24 cellular contexts compared by ENCODE assay signal in the genomic region with DNA sequence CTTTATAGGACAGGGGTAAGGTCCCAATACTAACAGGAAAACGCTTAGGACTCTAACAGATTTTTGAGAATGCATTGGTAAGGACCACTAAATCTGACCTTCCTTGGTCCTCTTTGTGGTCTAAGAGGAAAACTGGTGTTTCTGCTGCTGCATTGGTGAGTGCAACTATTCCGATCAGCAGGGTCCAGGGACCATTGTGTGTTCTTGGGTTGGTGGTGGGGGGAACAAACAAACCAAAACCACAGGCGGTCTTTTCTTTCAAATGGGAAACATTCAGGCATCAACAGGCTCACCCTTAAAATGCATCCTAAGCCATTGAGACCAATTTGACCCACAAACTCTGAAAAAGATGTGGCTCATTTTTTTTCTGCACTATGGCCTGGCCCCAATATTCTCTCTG. TPM values are rescaled to one million over a fixed set of nuclear protein-coding genes. Genes with fewer than 3 reads are reported as not detected.
"Had no signal": no experiment of that assay in that cellular context is flagged by ENCODE, and none has a peak within 500 bp of the region (broad histone marks: within the 10 kb centered on the region; RNA-seq: fewer than 3 reads in every experiment).

No MANE protein-coding gene starts in this region.

- H2AFZ ChIP-seq: PC-9 had no signal

- H3K27ac ChIP-seq: brain microvascular endothelial cell, cardiac muscle cell, PC-9 had no signal

- H3K4me3 ChIP-seq: cardiac muscle cell, PC-9 had no signal

- H3K36me3 Mint-ChIP-seq: activated CD8-positive, alpha-beta memory T cell treated with anti-CD3 and anti-CD28 coated beads, Interleukin-2, amount 10 ng/mL, durations not matched to agents 7 days and 5 days; activated naive CD4-positive, alpha-beta T cell treated with anti-CD3 and anti-CD28 coated beads, Interleukin-2, amount 10 ng/mL, durations not matched to agents 7 days and 5 days; activated naive CD8-positive, alpha-beta T cell treated with anti-CD3 and anti-CD28 coated beads for 36 hours had no signal

- ATAC-seq: activated CD8-positive, alpha-beta memory T cell treated with anti-CD3 and anti-CD28 coated beads, Interleukin-2, amount 10 ng/mL, durations not matched to agents 7 days and 5 days had no signal

- DNase-seq: activated CD4-positive, alpha-beta T cell treated with anti-CD3 and anti-CD28 coated beads for 48 hours; activated CD4-positive, alpha-beta T cell treated with anti-CD3 and anti-CD28 coated beads, Interleukin-2, amount 50 U/mL, for 4 hours; activated CD4-positive, CD25-positive, alpha-beta regulatory T cell treated with anti-CD3 and anti-CD28 coated beads, Interleukin-2, amount 50 U/mL, for 72 hours; activated CD8-positive, alpha-beta memory T cell treated with anti-CD3 and anti-CD28 coated beads, Interleukin-2, amount 10 ng/mL, durations not matched to agents 7 days and 5 days; activated effector memory CD4-positive, alpha-beta T cell treated with anti-CD3 and anti-CD28 coated beads, Interleukin-2, amount 50 U/mL, for 16 hours; activated naive CD4-positive, alpha-beta T cell treated with anti-CD3 and anti-CD28 coated beads, Interleukin-2, amount 10 ng/mL, durations not matched to agents 7 days and 5 days; activated naive CD8-positive, alpha-beta T cell treated with anti-CD3 and anti-CD28 coated beads for 36 hours; activated T-cell treated with anti-CD3 and anti-CD28 coated beads, Interleukin-2, amount 50 U/mL, for 24 hours; brain microvascular endothelial cell; KG1; NCI-H1048; NCI-H146; NCI-H187 treated with DMSO at 0.1 percent for 48 hours; NCI-H2081 treated with DMSO at 0.1 percent for 48 hours; NCI-H446; NCI-H524; PC-9; SHP77 treated with DMSO at 0.1 percent for 48 hours had no signal

- H3K27me3 Mint-ChIP-seq: activated naive CD4-positive, alpha-beta T cell treated with anti-CD3 and anti-CD28 coated beads, Interleukin-2, amount 10 ng/mL, durations not matched to agents 7 days and 5 days; activated naive CD8-positive, alpha-beta T cell treated with anti-CD3 and anti-CD28 coated beads for 36 hours had no signal

- H3K4me1 Mint-ChIP-seq: activated CD8-positive, alpha-beta memory T cell treated with anti-CD3 and anti-CD28 coated beads, Interleukin-2, amount 10 ng/mL, durations not matched to agents 7 days and 5 days; activated naive CD4-positive, alpha-beta T cell treated with anti-CD3 and anti-CD28 coated beads, Interleukin-2, amount 10 ng/mL, durations not matched to agents 7 days and 5 days; activated naive CD8-positive, alpha-beta T cell treated with anti-CD3 and anti-CD28 coated beads for 36 hours had no signal

- H3K36me3 ChIP-seq: brain microvascular endothelial cell, cardiac muscle cell had no signal

- H3K4me2 ChIP-seq: PC-9 had no signal

- H3K27ac Mint-ChIP-seq: activated CD8-positive, alpha-beta memory T cell treated with anti-CD3 and anti-CD28 coated beads, Interleukin-2, amount 10 ng/mL, durations not matched to agents 7 days and 5 days; activated naive CD4-positive, alpha-beta T cell treated with anti-CD3 and anti-CD28 coated beads, Interleukin-2, amount 10 ng/mL, durations not matched to agents 7 days and 5 days; activated naive CD8-positive, alpha-beta T cell treated with anti-CD3 and anti-CD28 coated beads for 36 hours; activated T-cell treated with anti-CD3 and anti-CD28 coated beads, Interleukin-2, amount 50 U/mL, for 24 hours; T-helper 1 cell treated with Interleukin-12 subunit alpha and Interleukin-12 subunit beta and Interleukin-4 antibody, amounts not matched to agents 30 μg/mL and 1 μg/mL, for 36 hours had no signal

- H3K27me3 ChIP-seq: brain microvascular endothelial cell, cardiac muscle cell had no signal

- H3K4me3 Mint-ChIP-seq: activated CD8-positive, alpha-beta memory T cell treated with anti-CD3 and anti-CD28 coated beads, Interleukin-2, amount 10 ng/mL, durations not matched to agents 7 days and 5 days; activated naive CD4-positive, alpha-beta T cell treated with anti-CD3 and anti-CD28 coated beads, Interleukin-2, amount 10 ng/mL, durations not matched to agents 7 days and 5 days; activated naive CD8-positive, alpha-beta T cell treated with anti-CD3 and anti-CD28 coated beads for 36 hours; activated T-cell treated with anti-CD3 and anti-CD28 coated beads, Interleukin-2, amount 50 U/mL, for 24 hours; T-helper 1 cell treated with Interleukin-12 subunit alpha and Interleukin-12 subunit beta and Interleukin-4 antibody, amounts not matched to agents 30 μg/mL and 1 μg/mL, for 36 hours had no signal

- H3K9me3 Mint-ChIP-seq: activated naive CD4-positive, alpha-beta T cell treated with anti-CD3 and anti-CD28 coated beads, Interleukin-2, amount 10 ng/mL, durations not matched to agents 7 days and 5 days; activated naive CD8-positive, alpha-beta T cell treated with anti-CD3 and anti-CD28 coated beads for 36 hours; activated T-cell treated with anti-CD3 and anti-CD28 coated beads, Interleukin-2, amount 50 U/mL, for 24 hours; T-helper 1 cell treated with Interleukin-12 subunit alpha and Interleukin-12 subunit beta and Interleukin-4 antibody, amounts not matched to agents 30 μg/mL and 1 μg/mL, for 36 hours had no signal

RNA-seq across cellular contexts. Expression of gene EPYC, which starts 20.7 kb away (rescaled TPM):
- total RNA-seq: activated CD8-positive, alpha-beta memory T cell treated with anti-CD3 and anti-CD28 coated beads, Interleukin-2, amount 10 ng/mL, durations not matched to agents 7 days and 5 days; activated naive CD8-positive, alpha-beta T cell treated with anti-CD3 and anti-CD28 coated beads for 36 hours; cardiac muscle cell; LHCN-M2; PC-9 had no signal
- polyA plus RNA-seq: cardiac muscle cell had no signal

RNA-seq across cellular contexts. Expression of gene CCER1, which starts 29.1 kb away (rescaled TPM):
- total RNA-seq: activated CD8-positive, alpha-beta memory T cell treated with anti-CD3 and anti-CD28 coated beads, Interleukin-2, amount 10 ng/mL, durations not matched to agents 7 days and 5 days; activated naive CD8-positive, alpha-beta T cell treated with anti-CD3 and anti-CD28 coated beads for 36 hours; cardiac muscle cell; LHCN-M2; M059J; PC-9; SK-MEL-5 had no signal
- polyA plus RNA-seq: adipose tissue, cardiac muscle cell had no signal
